ENCODE assay signal across 8 cellular contexts in the genomic region with DNA sequence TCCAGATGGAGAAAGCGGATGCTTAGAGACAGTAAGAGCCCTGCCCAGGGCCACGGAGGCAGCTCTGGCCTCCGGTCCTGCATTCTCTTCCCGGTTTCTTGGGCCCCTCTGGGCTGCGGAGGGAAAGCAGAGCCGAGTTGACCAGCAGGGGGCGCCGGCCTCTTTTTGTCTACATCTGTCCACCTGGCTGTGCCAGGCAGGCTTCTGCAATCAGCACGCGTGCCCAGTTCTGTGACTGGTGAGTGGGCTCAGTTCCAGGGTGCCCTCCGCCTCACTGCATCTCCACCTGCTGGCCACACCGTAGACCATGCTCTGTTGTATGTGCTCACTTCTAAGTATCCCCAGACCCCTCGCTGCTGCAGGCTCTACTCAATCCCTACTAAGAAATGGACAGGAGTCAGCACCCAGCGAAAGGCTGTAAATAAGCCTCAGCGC. TPM values are rescaled to one million over a fixed set of nuclear protein-coding genes. Genes with fewer than 3 reads are reported as not detected.
A peak's percentile ranks its signal among the peaks of the same experiment; 100 is the strongest.
DNase-seq lines count a peak whose midpoint lies in the region; ATAC-seq and TF ChIP-seq lines count a peak whose summit lies in the region.

No MANE protein-coding gene starts in this region.

- H3K9me3 Mint-ChIP-seq in chondrocyte (ENCODE audit: low read depth): no peaks in the 10 kb centered on the region

- H3K4me1 Mint-ChIP-seq in chondrocyte (ENCODE audit: low read depth): no peaks in the 10 kb centered on the region

- peak; percentile 96 for TF ChIP-seq CTCF in chondrocyte (IDR thresholded peaks at IDR 0.05)

- DNase-seq in DMS114 treated with DMSO at 0.1 percent for 48 hours (lab: John Stamatoyannopoulos, UW; ENCODE audit: unreplicated experiment): peak; percentile 17
- peak; percentile 97 for DNase-seq in NCI-H345 (lab: John Stamatoyannopoulos, UW)
- DNase-seq in activated CD4-positive, alpha-beta T cell treated with anti-CD3 and anti-CD28 coated beads for 4 hours: peak; percentile 53 to 58
- DNase-seq in chondrocyte (ENCODE audit: low spot score): no peak
- peak; percentile 88 for DNase-seq in left lobe of liver (ENCODE audit: low spot score)
- DNase-seq in stimulated activated CD4-positive, alpha-beta T cell treated with anti-CD3 and anti-CD28 coated beads, Interleukin-4, amount 100 ng/mL, for 24 hours: peak; percentile 73

- H3K27me3 Mint-ChIP-seq in chondrocyte (ENCODE audit: low read depth): peaks cover 4% of the 10 kb centered on the region

- H3K27ac Mint-ChIP-seq in chondrocyte (ENCODE audit: unreplicated experiment): no peak overlapping the region

- peak; percentile 69 for ATAC-seq in HG02798 (IDR thresholded peaks at IDR 0.05; ENCODE audit: poor library complexity, unreplicated experiment)
- peak; percentile 99 for ATAC-seq in left lobe of liver
- no peak for ATAC-seq in HG02852 (IDR thresholded peaks at IDR 0.05; ENCODE audit: unreplicated experiment)

- H3K4me3 Mint-ChIP-seq in chondrocyte (ENCODE audit: unreplicated experiment): no peak overlapping the region

- H3K36me3 Mint-ChIP-seq in chondrocyte (ENCODE audit: low read depth): no peaks in the 10 kb centered on the region

RNA-seq across cellular contexts. Expression of a gene that starts 6.7 kb away (rescaled TPM):
- 0.92 to 1.7 TPM (median 1.6 TPM) in 3 replicates for total RNA-seq in chondrocyte
- 0.55 TPM for total RNA-seq in left lobe of liver
